1 cellular context compared by ENCODE assay signal in genomic region chr9:68305680-68306285, GRCh38.
TF ChIP-seq lines count a peak whose summit lies in the region.

No MANE protein-coding gene starts in this region.

TF ChIP-seq in GM23338, 12 proteins besides CTCF, POLR2A, EP300 and RAD21:
- peak; percentile 76 for TF ChIP-seq EZH2 (IDR thresholded peaks at IDR 0.05; ENCODE audit: low read depth, unreplicated experiment)
TF ChIP-seq in GM23338: peak in this region for 1; not testable (repeated sequence) for 11.
